Comparison of ENCODE assay signal across 7 cellular contexts in genomic region chr7:158353606-158354570, GRCh38.
DNase-seq lines count a peak whose midpoint lies in the region; ATAC-seq and TF ChIP-seq lines count a peak whose summit lies in the region.

No MANE protein-coding gene starts in this region.

- H3K4ac ChIP-seq in mesendoderm (ENCODE audit: low read depth, low read length) = no peak overlapping the region

- no peak overlapping the region for H3K9ac ChIP-seq in mesendoderm (ENCODE audit: low read length)

- H3K9me3 ChIP-seq in WERI-Rb-1 (ENCODE audit: severe bottlenecking) = no peaks in the 10 kb centered on the region
- H3K9me3 ChIP-seq in MG63 = 0 out of 2 replicates have a peak, but pooled peaks cover 2% of the 10 kb centered on the region

- WGBS in mesendoderm (ENCODE audit: extremely low coverage, insufficient coverage, low lambda C conversion rate) = no CpG with 5 or more reads among the region's 12 CpGs

- H3K36me3 ChIP-seq in WERI-Rb-1 (no peaks in the 10 kb centered on the region), mesendoderm (ENCODE audit: control insufficient read depth, insufficient read depth, low read length) (no peaks in the 10 kb centered on the region), MG63 (no peaks in the 10 kb centered on the region)

- no peak overlapping the region for H2BK15ac ChIP-seq in mesendoderm (replicated peaks; ENCODE audit: low read depth)

- DNase-seq in GM12864 (ENCODE audit: low read depth) = no peak
- DNase-seq in LoVo (ENCODE audit: low spot score) = peak; percentile 47
- DNase-seq in WERI-Rb-1 = peak; percentile 57
- peak; percentile 81 for DNase-seq in mesendoderm
- DNase-seq in MG63 = no peak
- DNase-seq in AG08395 (ENCODE audit: low spot score) = no peak

- H2BK5ac ChIP-seq in mesendoderm (ENCODE audit: low read length) = no peak overlapping the region

- no peak overlapping the region for H2BK120ac ChIP-seq in mesendoderm (ENCODE audit: low read depth, low read length)

- H3K23ac ChIP-seq in mesendoderm (ENCODE audit: low read length) = no peak overlapping the region

- no peak overlapping the region for H3K18ac ChIP-seq in mesendoderm (ENCODE audit: low read length)

- ATAC-seq in HG02623 (IDR thresholded peaks at IDR 0.05; ENCODE audit: unreplicated experiment) = no peak

- no peak overlapping the region for H2AK5ac ChIP-seq in mesendoderm (ENCODE audit: low read length)

- H3K27ac ChIP-seq in WERI-Rb-1 = no peak overlapping the region
- H3K27ac ChIP-seq in mesendoderm (ENCODE audit: low read depth, low read length) = no peak overlapping the region

- TF ChIP-seq CTCF in GM12864 (IDR thresholded peaks at IDR 0.05; ENCODE audit: low read depth, low read length, missing control alignments) (peak; percentile 39), WERI-Rb-1 (IDR thresholded peaks at IDR 0.05; ENCODE audit: low read depth, low read length) (peak; percentile 85)

- no peak overlapping the region for H3K4me2 ChIP-seq in mesendoderm (ENCODE audit: low read length)

- H3K4me3 ChIP-seq in GM12864 (ENCODE audit: low read depth, low read length) (no peak overlapping the region), WERI-Rb-1 (ENCODE audit: low read depth, low read length) (no peak overlapping the region), mesendoderm (ENCODE audit: low read length) (no peak overlapping the region), MG63 (no peak overlapping the region)

- H4K5ac ChIP-seq in mesendoderm (ENCODE audit: low read length) = no peak overlapping the region

- H3K4me1 ChIP-seq in mesendoderm (ENCODE audit: control insufficient read depth, low read depth, low read length) = no peaks in the 10 kb centered on the region

- no peaks in the 10 kb centered on the region for H3K79me1 ChIP-seq in mesendoderm (ENCODE audit: low read length)

- no peaks in the 10 kb centered on the region for H3K79me2 ChIP-seq in mesendoderm (ENCODE audit: control insufficient read depth, insufficient read depth, low read length)

- no peaks in the 10 kb centered on the region for H3K27me3 ChIP-seq in WERI-Rb-1 (ENCODE audit: insufficient read depth, low read depth, severe bottlenecking)
- no peaks in the 10 kb centered on the region for H3K27me3 ChIP-seq in mesendoderm (ENCODE audit: insufficient read depth, low read length, poor library complexity)
- no peaks in the 10 kb centered on the region for H3K27me3 ChIP-seq in MG63

- no peak overlapping the region for H3K56ac ChIP-seq in mesendoderm (ENCODE audit: low read length)

- no peak overlapping the region for H4K8ac ChIP-seq in mesendoderm (ENCODE audit: low read depth, low read length)

Comparison
In these comparisons a context has a peak if more than half of its experiments do, and no peak if none do; other contexts are left out.
1. DNase-seq: peak in LoVo (single experiment), WERI-Rb-1 (single experiment) and mesendoderm (single experiment); none in GM12864 (single experiment), MG63 (single experiment) and AG08395 (single experiment).